26 cellular contexts compared by ENCODE assay signal in genomic region chr3:13561376-13561775, GRCh38. TPM values are rescaled to one million over a fixed set of nuclear protein-coding genes. Genes with fewer than 3 reads are reported as not detected.
"Had no signal": no experiment of that assay in that cellular context is flagged by ENCODE, and none has a peak within 500 bp of the region (broad histone marks: within the 10 kb centered on the region; RNA-seq: fewer than 3 reads in every experiment).

No MANE protein-coding gene starts in this region.

- H3K27me3 Mint-ChIP-seq: activated naive CD8-positive, alpha-beta T cell had no signal

- ATAC-seq: activated CD4-positive, alpha-beta T cell treated with anti-CD3 and anti-CD28 coated beads for 36 hours; activated T-cell treated with anti-CD3 and anti-CD28 coated beads, Interleukin-2, amount 50 U/mL, for 4 hours; gastroesophageal sphincter; natural killer cell; psoas muscle; stimulated activated naive CD8-positive, alpha-beta T cell treated with anti-CD3 and anti-CD28 coated beads, Interleukin-15, Interleukin-2, amounts not matched to agents 100 U/mL and 50 U/mL, for 24 hours; T-cell had no signal

- H3K36me3 Mint-ChIP-seq: activated naive CD8-positive, alpha-beta T cell; natural killer cell; T-cell had no signal

- H3K27me3 ChIP-seq: adrenal gland, gastroesophageal sphincter, ovary, right atrium auricular region had no signal

- DNase-seq: activated B cell treated with CpG ODN at 0.5 μM for 24 hours; activated CD4-positive, alpha-beta T cell treated with anti-CD3 and anti-CD28 coated beads for 36 hours; activated CD4-positive, alpha-beta T cell treated with anti-CD3 and anti-CD28 coated beads, Interleukin-2, amount 50 U/mL, for 4 hours; activated CD8-positive, alpha-beta memory T cell treated with anti-CD3 and anti-CD28 coated beads, Interleukin-2, amount 50 U/mL, for 48 hours; activated naive CD4-positive, alpha-beta T cell; activated T-cell treated with anti-CD3 and anti-CD28 coated beads, Interleukin-2, amount 50 U/mL, for 4 hours; central memory CD4-positive, alpha-beta T cell; head of caudate nucleus; natural killer cell; ovary; spleen; stimulated activated CD4-positive, alpha-beta T cell treated with anti-CD3 and anti-CD28 coated beads, Interleukin-4, amount 100 ng/mL, for 1 hour; stimulated activated naive CD8-positive, alpha-beta T cell treated with anti-CD3 and anti-CD28 coated beads, Interleukin-15, Interleukin-2, amounts not matched to agents 100 U/mL and 50 U/mL, for 24 hours; T-cell had no signal

- H3K4me3 Mint-ChIP-seq: activated B cell treated with CpG ODN at 0.5 μM for 24 hours; activated CD4-positive, alpha-beta T cell treated with anti-CD3 and anti-CD28 coated beads for 36 hours; activated naive CD8-positive, alpha-beta T cell; activated T-cell treated with anti-CD3 and anti-CD28 coated beads, Interleukin-2, amount 50 U/mL, for 4 hours; natural killer cell; T-cell had no signal

- H3K4me1 ChIP-seq: adrenal gland, psoas muscle had no signal

- H3K4me1 Mint-ChIP-seq: activated CD4-positive, alpha-beta T cell treated with anti-CD3 and anti-CD28 coated beads for 36 hours had no signal

- H3K9me3 Mint-ChIP-seq: activated B cell treated with CpG ODN at 0.5 μM for 24 hours; activated T-cell treated with anti-CD3 and anti-CD28 coated beads, Interleukin-2, amount 50 U/mL, for 4 hours; activated T-helper 2 cell treated with anti-CD3 and anti-CD28 coated beads, Interferon-gamma antibody, Interleukin-2, Interleukin-4, amounts not matched to agents 10 μg/mL and 5 μg/mL and 100 μg/mL, durations not matched to agents 14 hours and 24 hours and 36 hours; natural killer cell; T-cell had no signal

- H3K27ac ChIP-seq: adrenal gland, coronary artery, epithelial cell of prostate, ovary, psoas muscle, spleen had no signal

- H3K36me3 ChIP-seq: adrenal gland, gastroesophageal sphincter, ovary, right atrium auricular region, spleen had no signal

- H3K27ac Mint-ChIP-seq: activated B cell treated with CpG ODN at 0.5 μM for 24 hours; activated CD4-positive, alpha-beta T cell treated with anti-CD3 and anti-CD28 coated beads for 36 hours; activated naive CD8-positive, alpha-beta T cell; activated T-helper 2 cell treated with anti-CD3 and anti-CD28 coated beads, Interferon-gamma antibody, Interleukin-2, Interleukin-4, amounts not matched to agents 10 μg/mL and 5 μg/mL and 100 μg/mL, durations not matched to agents 14 hours and 24 hours and 36 hours; natural killer cell; T-cell had no signal

- H3K4me3 ChIP-seq: adrenal gland, coronary artery, gastroesophageal sphincter, lung, ovary, psoas muscle, right atrium auricular region, spleen had no signal

- FAIRE-seq: astrocyte, keratinocyte, TTC549 had no signal

- H3K9me3 ChIP-seq: adrenal gland, gastroesophageal sphincter, ovary, psoas muscle, right atrium auricular region, spleen had no signal

RNA-seq across cellular contexts. Expression of gene FBLN2, which starts 12.5 kb away (rescaled TPM):
- total RNA-seq: activated T-helper 2 cell treated with anti-CD3 and anti-CD28 coated beads, Interferon-gamma antibody, Interleukin-2, Interleukin-4, amounts not matched to agents 10 μg/mL and 5 μg/mL and 100 μg/mL, durations not matched to agents 14 hours and 24 hours and 36 hours had no signal
